ENCODE assay signal across 1 cellular context in the genomic region with DNA sequence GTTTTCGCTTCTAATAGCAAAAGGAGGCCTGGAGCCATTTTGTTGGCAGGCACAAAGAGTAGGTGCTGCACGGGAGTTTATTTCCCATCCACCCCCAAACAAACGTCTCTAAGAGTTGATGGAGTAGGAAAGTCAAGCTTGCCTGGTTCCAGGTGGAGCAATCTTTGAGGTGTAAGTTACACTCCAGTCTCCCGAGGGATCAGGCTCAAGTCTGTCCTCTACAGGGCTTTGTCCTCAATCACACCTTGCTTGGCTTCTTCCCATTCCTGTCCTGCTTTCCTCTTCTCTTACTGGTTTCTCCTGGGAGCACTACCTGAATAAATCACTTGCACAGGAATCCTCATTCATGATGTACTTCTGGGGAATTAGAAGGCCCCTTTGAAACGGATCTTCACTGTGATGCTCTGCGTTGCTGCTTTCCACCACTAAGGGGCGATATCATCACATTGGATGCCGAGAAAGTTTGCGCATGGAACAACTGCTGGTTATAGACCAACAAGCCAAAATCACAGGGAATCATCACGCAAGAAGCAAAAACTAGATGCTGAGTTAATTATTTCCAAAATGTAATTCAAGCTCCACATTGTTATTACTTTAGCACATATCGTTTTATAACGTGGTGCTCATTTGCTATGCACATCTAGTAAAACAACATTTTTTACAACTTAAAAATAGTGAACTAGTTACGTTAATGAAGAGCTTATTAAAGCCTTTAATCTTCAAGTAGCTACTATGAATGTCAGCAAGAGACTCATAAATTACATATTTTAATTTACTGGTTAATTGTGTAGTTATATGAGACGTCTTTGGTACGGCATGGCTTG.
A peak's percentile ranks its signal among the peaks of the same experiment; 100 is the strongest.
TF ChIP-seq lines count a peak whose summit lies in the region.

No MANE protein-coding gene starts in this region.

TF ChIP-seq in K562, 482 proteins besides CTCF, POLR2A, EP300 and RAD21 (continued from another document):
- TF ChIP-seq, protein P1, sequence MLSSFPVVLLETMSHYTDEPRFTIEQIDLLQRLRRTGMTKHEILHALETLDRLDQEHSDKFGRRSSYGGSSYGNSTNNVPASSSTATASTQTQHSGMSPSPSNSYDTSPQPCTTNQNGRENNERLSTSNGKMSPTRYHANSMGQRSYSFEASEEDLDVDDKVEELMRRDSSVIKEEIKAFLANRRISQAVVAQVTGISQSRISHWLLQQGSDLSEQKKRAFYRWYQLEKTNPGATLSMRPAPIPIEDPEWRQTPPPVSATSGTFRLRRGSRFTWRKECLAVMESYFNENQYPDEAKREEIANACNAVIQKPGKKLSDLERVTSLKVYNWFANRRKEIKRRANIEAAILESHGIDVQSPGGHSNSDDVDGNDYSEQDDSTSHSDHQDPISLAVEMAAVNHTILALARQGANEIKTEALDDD (IDR thresholded peaks at IDR 0.05): peak; percentile 39; the same call in 1 of the 2 replicates
- TF ChIP-seq, protein P2, sequence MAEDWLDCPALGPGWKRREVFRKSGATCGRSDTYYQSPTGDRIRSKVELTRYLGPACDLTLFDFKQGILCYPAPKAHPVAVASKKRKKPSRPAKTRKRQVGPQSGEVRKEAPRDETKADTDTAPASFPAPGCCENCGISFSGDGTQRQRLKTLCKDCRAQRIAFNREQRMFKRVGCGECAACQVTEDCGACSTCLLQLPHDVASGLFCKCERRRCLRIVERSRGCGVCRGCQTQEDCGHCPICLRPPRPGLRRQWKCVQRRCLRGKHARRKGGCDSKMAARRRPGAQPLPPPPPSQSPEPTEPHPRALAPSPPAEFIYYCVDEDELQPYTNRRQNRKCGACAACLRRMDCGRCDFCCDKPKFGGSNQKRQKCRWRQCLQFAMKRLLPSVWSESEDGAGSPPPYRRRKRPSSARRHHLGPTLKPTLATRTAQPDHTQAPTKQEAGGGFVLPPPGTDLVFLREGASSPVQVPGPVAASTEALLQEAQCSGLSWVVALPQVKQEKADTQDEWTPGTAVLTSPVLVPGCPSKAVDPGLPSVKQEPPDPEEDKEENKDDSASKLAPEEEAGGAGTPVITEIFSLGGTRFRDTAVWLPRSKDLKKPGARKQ (CRISPR knock-in tag; IDR thresholded peaks at IDR 0.05): peak; percentile 81; the same call in 1 of the 2 replicates
- TF ChIP-seq LARP7 (IDR thresholded peaks at IDR 0.05) (no peak), SPI1 (IDR thresholded peaks at IDR 0.05; ENCODE audit: borderline replicate concordance, low read depth, low read length) (no peak), RCOR1 (IDR thresholded peaks at IDR 0.05; ENCODE audit: borderline replicate concordance in 1 of 2, low read depth in 2 of 2, low read length in 2 of 2) (peak in 1 of 2 experiments; percentile 44; a peak in 1 of 4 replicates), SMC3 (conservative IDR thresholded peaks at IDR 0.05; ENCODE audit: insufficient read depth, low read depth, low read length) (peak; percentile 63; the same call in 1 of the 2 replicates)
